In the genomic region with DNA sequence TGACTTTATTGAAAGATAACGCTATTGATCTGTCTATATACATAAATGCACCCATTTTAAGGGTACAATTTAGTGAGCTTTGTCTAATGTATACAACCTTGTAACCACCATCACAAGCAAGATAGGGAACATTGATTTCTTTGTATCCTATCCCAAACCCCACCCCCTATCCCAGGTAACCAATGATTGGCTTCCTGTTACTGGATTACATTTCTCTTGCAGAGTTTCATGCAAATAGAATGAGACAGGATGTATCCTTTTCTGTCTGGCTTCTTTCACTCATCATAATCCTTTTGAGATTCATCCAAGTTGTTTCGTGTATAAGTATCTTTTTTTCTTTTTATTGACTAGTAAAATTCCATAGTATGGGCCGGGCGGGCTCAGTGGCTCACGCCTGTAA, we compare ENCODE assay signal across 15 cellular contexts. TPM values are rescaled to one million over a fixed set of nuclear protein-coding genes. Genes with fewer than 3 reads are reported as not detected.
A peak's percentile ranks its signal among the peaks of the same experiment; 100 is the strongest.
DNase-seq lines count a peak whose midpoint lies in the region; ATAC-seq and TF ChIP-seq lines count a peak whose summit lies in the region.
"Had no signal": no experiment of that assay in that cellular context is flagged by ENCODE, and none has a peak within 500 bp of the region (broad histone marks: within the 10 kb centered on the region; RNA-seq: fewer than 3 reads in every experiment).

No MANE protein-coding gene starts in this region.

- no peaks in the 10 kb centered on the region for H3K27me3 ChIP-seq in CD4-positive, CD25-positive, alpha-beta regulatory T cell (ENCODE audit: control insufficient read depth, insufficient read depth, low read length)
- H3K27me3 ChIP-seq in DOHH2 (ENCODE audit: control insufficient read depth, low read length): no peaks in the 10 kb centered on the region
- no peaks in the 10 kb centered on the region for H3K27me3 ChIP-seq in hepatocyte
- no peaks in the 10 kb centered on the region for H3K27me3 ChIP-seq in spleen (replicated peaks in 1 of 7)

- H3K27me3 Mint-ChIP-seq in CD4-positive, CD25-positive, alpha-beta regulatory T cell: peaks cover 4% of the 10 kb centered on the region
- H3K27me3 Mint-ChIP-seq: naive B cell; stimulated activated memory B cell treated with anti-CD40 and anti-IgM and Interleukin-4, amounts not matched to agents 10 μg/mL and 1 μg/mL and 100 μg/mL, for 72 hours had no signal

- no peak overlapping the region for H2AFZ ChIP-seq in hepatocyte

- peak overlapping the region in 3 of 4 donors; percentile 28 to 74 (median 68) for H3K4me3 Mint-ChIP-seq in CD4-positive, CD25-positive, alpha-beta regulatory T cell
- H3K4me3 Mint-ChIP-seq: CD14-positive monocyte; stimulated activated memory B cell treated with anti-CD40 and anti-IgM and Interleukin-4, amounts not matched to agents 10 μg/mL and 1 μg/mL and 100 μg/mL, for 72 hours had no signal

- H3K27ac Mint-ChIP-seq in CD4-positive, CD25-positive, alpha-beta regulatory T cell: peak overlapping the region in 1 of 3 donors; percentile 98

- H3K79me2 ChIP-seq in DOHH2 (ENCODE audit: control insufficient read depth, low read length): peaks cover 20% of the 10 kb centered on the region
- peaks cover 14% of the 10 kb centered on the region for H3K79me2 ChIP-seq in hepatocyte

- H3K9me2 ChIP-seq in DOHH2 (replicated peaks; ENCODE audit: control insufficient read depth, low read length): no peaks in the 10 kb centered on the region; the same call in 1 of the 2 replicates
- no peaks in the 10 kb centered on the region for H3K9me2 ChIP-seq in hepatocyte (replicated peaks; ENCODE audit: insufficient read depth)

- TF ChIP-seq CTCF in DOHH2 (IDR thresholded peaks at IDR 0.05; ENCODE audit: low read depth, low read length, poor library complexity, severe bottlenecking): no peak
- TF ChIP-seq CTCF in RWPE1 (conservative IDR thresholded peaks at IDR 0.05; ENCODE audit: low read depth): no peak
- TF ChIP-seq CTCF in hepatocyte (IDR thresholded peaks at IDR 0.05; ENCODE audit: poor library complexity): no peak
- no peak for TF ChIP-seq CTCF in spleen (IDR thresholded peaks at IDR 0.05 in 8 of 11, conservative IDR thresholded peaks at IDR 0.05 in 3 of 11)

- no peaks in the 10 kb centered on the region for H3F3A ChIP-seq in DOHH2 (ENCODE audit: control insufficient read depth, insufficient read depth)

- POLR2A ChIA-PET in RWPE1 (lab: Yijun Ruan, JAX; ENCODE audit: low non-redundant PET): no interaction called here

- H3K4me2 ChIP-seq in DOHH2 (ENCODE audit: low read length) (peak overlapping the region; percentile 14; the same call in 1 of the 2 replicates), hepatocyte (no peak overlapping the region)

- WGBS in hepatocyte (ENCODE audit: low lambda C conversion rate, missing lambda C conversion rate): 86% methylated on average over 5 of the region's 5 CpGs
- WGBS in spleen, 5 donors: 83 to 99% (median 92%) methylated on average over 5 of the region's 5 CpGs

- no peaks in the 10 kb centered on the region for H3K36me3 Mint-ChIP-seq in CD4-positive, CD25-positive, alpha-beta regulatory T cell

- no peak overlapping the region for H3K27ac ChIP-seq in CD4-positive, CD25-positive, alpha-beta regulatory T cell (ENCODE audit: insufficient read depth, low read length, poor library complexity, severe bottlenecking)
- H3K27ac ChIP-seq in DOHH2 (ENCODE audit: low read depth, low read length) (no peak overlapping the region), RWPE1 (no peak overlapping the region), hepatocyte (no peak overlapping the region), spleen (no peak overlapping the region)

- DNase-seq in CD4-positive, CD25-positive, alpha-beta regulatory T cell: no peak
- DNase-seq in RWPE1 (ENCODE audit: low spot score) (peak; percentile 4), iPS-NIHi11 (ENCODE audit: low spot score) (peak; percentile 17), hepatocyte (ENCODE audit: low spot score) (no peak), spleen (no peak)
- DNase-seq: activated CD4-positive, alpha-beta T cell treated with anti-CD3 and anti-CD28 coated beads, Interleukin-2, amount 50 U/mL, for 1 hour; activated gamma-delta T cell treated with Interleukin-2 at 50 U/mL for 16 hours; head of caudate nucleus; naive B cell; NCI-H2171 treated with DMSO at 0.1 percent for 48 hours; stimulated activated CD4-positive, alpha-beta T cell treated with anti-CD3 and anti-CD28 coated beads, Interleukin-4, amount 100 ng/mL, for 24 hours had no signal

- peaks cover 17% of the 10 kb centered on the region for H3K4me1 ChIP-seq in CD4-positive, CD25-positive, alpha-beta regulatory T cell (ENCODE audit: control insufficient read depth, insufficient read depth, low read length, poor library complexity, severe bottlenecking)
- H3K4me1 ChIP-seq in DOHH2 (ENCODE audit: control insufficient read depth, low read length) (peaks cover 21% of the 10 kb centered on the region), hepatocyte (ENCODE audit: insufficient read depth) (no peaks in the 10 kb centered on the region), spleen (peaks cover 0 to 25% (median 13%) of the 10 kb centered on the region in 6 donors)

- peaks cover 0 to 6% (median 0%) of the 10 kb centered on the region in 7 donors for H3K9me3 Mint-ChIP-seq in CD4-positive, CD25-positive, alpha-beta regulatory T cell
- H3K9me3 Mint-ChIP-seq: stimulated activated memory B cell treated with anti-CD40 and anti-IgM and Interleukin-4, amounts not matched to agents 10 μg/mL and 1 μg/mL and 100 μg/mL, for 72 hours had no signal

- no peaks in the 10 kb centered on the region for H4K20me1 ChIP-seq in DOHH2 (ENCODE audit: control insufficient read depth, insufficient read depth, low read depth, low read length)
- H4K20me1 ChIP-seq in hepatocyte (ENCODE audit: insufficient read depth, poor library complexity, severe bottlenecking): no peaks in the 10 kb centered on the region

- intact Hi-C loops in spleen (cut with DNase I; ENCODE audit: low total_unique reads): no loop called here

- H3K4me3 ChIP-seq in CD4-positive, CD25-positive, alpha-beta regulatory T cell (ENCODE audit: low read depth, low read length): no peak overlapping the region
- H3K4me3 ChIP-seq in DOHH2 (ENCODE audit: low read length) (0 out of 2 replicates have a peak overlapping the region, but pooled peaks have one; percentile 7), hepatocyte (no peak overlapping the region), spleen (no peak overlapping the region)

- H3K9me3 ChIP-seq in CD4-positive, CD25-positive, alpha-beta regulatory T cell (ENCODE audit: control insufficient read depth in 2 of 2, low read length in 2 of 2): no peaks in the 10 kb centered on the region
- no peaks in the 10 kb centered on the region for H3K9me3 ChIP-seq in DOHH2 (ENCODE audit: control insufficient read depth, insufficient read depth, low read length)
- H3K9me3 ChIP-seq in hepatocyte (ENCODE audit: low read depth): no peaks in the 10 kb centered on the region
- no peaks in the 10 kb centered on the region for H3K9me3 ChIP-seq in spleen

- TF ChIP-seq POLR2A in spleen (IDR thresholded peaks at IDR 0.05): no peak

- H3K4me1 Mint-ChIP-seq in CD4-positive, CD25-positive, alpha-beta regulatory T cell: peaks cover 2 to 27% (median 12%) of the 10 kb centered on the region in 4 donors

- no peak for ATAC-seq in CD4-positive, CD25-positive, alpha-beta regulatory T cell (ENCODE audit: low read depth in 2 of 2)
- ATAC-seq in GM19035 (IDR thresholded peaks at IDR 0.05; ENCODE audit: unreplicated experiment): no peak
- ATAC-seq: stimulated activated memory B cell treated with anti-CD40 and anti-IgM and Interleukin-4, amounts not matched to agents 10 μg/mL and 1 μg/mL and 100 μg/mL, for 72 hours had no signal

- CTCF ChIA-PET in RWPE1 (lab: Yijun Ruan, JAX): no interaction called here

- H3K36me3 ChIP-seq in CD4-positive, CD25-positive, alpha-beta regulatory T cell (ENCODE audit: control insufficient read depth, insufficient read depth, low read length): peaks cover 2% of the 10 kb centered on the region
- H3K36me3 ChIP-seq in DOHH2 (ENCODE audit: control insufficient read depth, low read length) (peaks cover 20% of the 10 kb centered on the region), hepatocyte (replicated peaks; ENCODE audit: insufficient read depth, low read depth) (no peaks in the 10 kb centered on the region), spleen (peaks cover 0 to 10% (median under 1%) of the 10 kb centered on the region in 6 donors)

RNA-seq across cellular contexts. Expression of a gene that starts 1.6 kb away (rescaled TPM):
- 126 TPM for total RNA-seq in CD4-positive, CD25-positive, alpha-beta regulatory T cell
- 10 to 100 TPM in 1 of 4 donors, 1 to 10 TPM in 3; 8.3 to 10.6 (median 9.2) TPM for polyA plus RNA-seq in CD4-positive, CD25-positive, alpha-beta regulatory T cell
- total RNA-seq in hepatocyte (17.8 and 20.2 TPM in 2 replicates), spleen (10 to 100 TPM; 48.0 to 93.6 (median 72.6) TPM)
- polyA plus RNA-seq in hepatocyte (30.6 and 31.4 TPM in 2 replicates), spleen (10 to 100 TPM; 20.0 to 42.2 (median 34.8) TPM)

RNA-seq across cellular contexts. Expression of a gene that starts 32.1 kb away (rescaled TPM):
- total RNA-seq in CD4-positive, CD25-positive, alpha-beta regulatory T cell: 2.3 TPM
- under 1 TPM; 0.05 to 0.11 (median 0.07) TPM for polyA plus RNA-seq in CD4-positive, CD25-positive, alpha-beta regulatory T cell
- total RNA-seq in hepatocyte (0.64 and 0.87 TPM in 2 replicates), spleen (1 to 10 TPM; 1.5 to 3.7 (median 2.2) TPM)
- polyA plus RNA-seq in hepatocyte (2.0 and 3.2 TPM in 2 replicates), spleen (1 to 10 TPM; 1.5 to 2.3 (median 2.0) TPM)
- polyA plus RNA-seq: CD14-positive monocyte had no signal

RNA-seq across cellular contexts. Expression of a gene that starts 39.5 kb away (rescaled TPM):
- 44.2 TPM for total RNA-seq in CD4-positive, CD25-positive, alpha-beta regulatory T cell
- polyA plus RNA-seq in CD4-positive, CD25-positive, alpha-beta regulatory T cell: 1 to 10 TPM; 3.4 to 5.1 (median 4.4) TPM
- total RNA-seq in hepatocyte (37.0 and 38.3 TPM in 2 replicates), spleen (10 to 100 TPM; 47.1 to 79.1 (median 64.9) TPM)
- polyA plus RNA-seq in hepatocyte (59.8 and 80.0 TPM in 2 replicates), spleen (10 to 100 TPM; 16.0 to 35.8 (median 18.7) TPM)

RNA-seq across cellular contexts. Expression of a gene that starts 46.3 kb away (rescaled TPM):
- total RNA-seq in CD4-positive, CD25-positive, alpha-beta regulatory T cell: 110 TPM
- 10 to 100 TPM; 20.2 to 38.2 (median 26.4) TPM for polyA plus RNA-seq in CD4-positive, CD25-positive, alpha-beta regulatory T cell
- 27.7 and 32.5 TPM in 2 replicates for total RNA-seq in hepatocyte
- 49.9 and 51.2 TPM in 2 replicates for polyA plus RNA-seq in hepatocyte
- 10 to 100 TPM; 47.2 to 65.8 (median 58.5) TPM for total RNA-seq in spleen
- polyA plus RNA-seq in spleen: 10 to 100 TPM; 29.6 to 53.2 (median 46.6) TPM

RNA-seq across cellular contexts. Expression of a gene that starts 55.1 kb away (rescaled TPM):
- 10.2 TPM for total RNA-seq in CD4-positive, CD25-positive, alpha-beta regulatory T cell
- polyA plus RNA-seq in CD4-positive, CD25-positive, alpha-beta regulatory T cell: under 1 TPM; 0.13 to 0.34 (median 0.30) TPM
- total RNA-seq in hepatocyte (5.1 and 7.0 TPM in 2 replicates), spleen (1 to 10 TPM; 4.8 to 8.6 (median 7.1) TPM)
- polyA plus RNA-seq in hepatocyte (19.1 and 19.3 TPM in 2 replicates), spleen (1 to 10 TPM; 1.1 to 2.5 (median 1.4) TPM)

Comparison
In these comparisons a context has a peak if more than half of its experiments do, and no peak if none do; other contexts are left out.
1. DNase-seq: peak in RWPE1 (single experiment) and iPS-NIHi11 (single experiment); none in CD4-positive, CD25-positive, alpha-beta regulatory T cell (0 of 3), hepatocyte (single experiment) and spleen (single experiment).